15 cellular contexts compared by ENCODE assay signal in genomic region chr4:152556283-152556682, GRCh38. TPM values are rescaled to one million over a fixed set of nuclear protein-coding genes. Genes with fewer than 3 reads are reported as not detected.
DNase-seq lines count a peak whose midpoint lies in the region; ATAC-seq and TF ChIP-seq lines count a peak whose summit lies in the region.
"Had no signal": no experiment of that assay in that cellular context is flagged by ENCODE, and none has a peak within 500 bp of the region (broad histone marks: within the 10 kb centered on the region; RNA-seq: fewer than 3 reads in every experiment).

No MANE protein-coding gene starts in this region.

- H3K27me3 ChIP-seq in MM.1S (replicated peaks; ENCODE audit: insufficient read depth, low read length): no peaks in the 10 kb centered on the region
- no peaks in the 10 kb centered on the region for H3K27me3 ChIP-seq in smooth muscle cell (ENCODE audit: low read depth)
- H3K27me3 ChIP-seq: cardiac muscle cell, tibial artery had no signal

- H3K36me3 ChIP-seq in MM.1S (replicated peaks; ENCODE audit: insufficient read depth, low read length) (no peaks in the 10 kb centered on the region), smooth muscle cell (ENCODE audit: low read depth) (no peaks in the 10 kb centered on the region)
- H3K36me3 ChIP-seq: cardiac muscle cell, tibial artery had no signal

- H3K4me1 ChIP-seq in MM.1S (ENCODE audit: low read length): peaks cover 34% of the 10 kb centered on the region
- H3K4me1 ChIP-seq in smooth muscle cell (ENCODE audit: low read depth): no peaks in the 10 kb centered on the region
- H3K4me1 ChIP-seq: tibial artery had no signal

- TF ChIP-seq CTCF in MM.1S (IDR thresholded peaks at IDR 0.05; ENCODE audit: low read length): no peak
- TF ChIP-seq CTCF in smooth muscle cell (IDR thresholded peaks at IDR 0.05; ENCODE audit: borderline replicate concordance, insufficient read depth, poor library complexity, severe bottlenecking): no peak
- TF ChIP-seq CTCF in glutamatergic neuron (IDR thresholded peaks at IDR 0.05; ENCODE audit: partially characterized antibody, unreplicated experiment): no peak

- H3K4me1 Mint-ChIP-seq in activated T-cell treated with anti-CD3 and anti-CD28 coated beads, Interleukin-2, amount 50 U/mL, for 24 hours (ENCODE audit: low read depth): peaks cover 54% of the 10 kb centered on the region
- peaks cover 34% of the 10 kb centered on the region for H3K4me1 Mint-ChIP-seq in activated T-helper 17 cell treated with anti-CD3 and anti-CD28 coated beads, Interleukin-2, amount 50 U/mL, for 72 hours
- H3K4me1 Mint-ChIP-seq in glutamatergic neuron (ENCODE audit: low read depth, unreplicated experiment): no peaks in the 10 kb centered on the region

- peak overlapping the region; percentile 90 for H3K4me2 ChIP-seq in MM.1S (ENCODE audit: low read depth, low read length)
- H3K4me2 ChIP-seq in smooth muscle cell: peak overlapping the region; percentile 19

- H3K9me3 Mint-ChIP-seq in activated T-cell treated with anti-CD3 and anti-CD28 coated beads, Interleukin-2, amount 50 U/mL, for 24 hours: no peaks in the 10 kb centered on the region
- no peaks in the 10 kb centered on the region for H3K9me3 Mint-ChIP-seq in activated T-helper 17 cell treated with anti-CD3 and anti-CD28 coated beads, Interleukin-2, amount 50 U/mL, for 72 hours
- no peaks in the 10 kb centered on the region for H3K9me3 Mint-ChIP-seq in glutamatergic neuron (ENCODE audit: unreplicated experiment)
- H3K9me3 Mint-ChIP-seq: WTC11 had no signal

- H3K27ac ChIP-seq in MM.1S (ENCODE audit: low read length) (peak overlapping the region; percentile 85), smooth muscle cell (ENCODE audit: low read depth) (no peak overlapping the region)
- H3K27ac ChIP-seq: cardiac muscle cell, tibial artery had no signal

- no peaks in the 10 kb centered on the region for H3K27me3 Mint-ChIP-seq in activated T-cell treated with anti-CD3 and anti-CD28 coated beads, Interleukin-2, amount 50 U/mL, for 24 hours
- no peaks in the 10 kb centered on the region for H3K27me3 Mint-ChIP-seq in activated T-helper 17 cell treated with anti-CD3 and anti-CD28 coated beads, Interleukin-2, amount 50 U/mL, for 72 hours
- no peaks in the 10 kb centered on the region for H3K27me3 Mint-ChIP-seq in glutamatergic neuron (ENCODE audit: unreplicated experiment)

- H4K20me1 ChIP-seq in MM.1S (ENCODE audit: insufficient read depth, low read length): no peaks in the 10 kb centered on the region
- no peaks in the 10 kb centered on the region for H4K20me1 ChIP-seq in smooth muscle cell (ENCODE audit: low read depth)

- no peaks in the 10 kb centered on the region for H3K9me3 ChIP-seq in MM.1S (replicated peaks; ENCODE audit: insufficient read depth, low read length)
- no peaks in the 10 kb centered on the region for H3K9me3 ChIP-seq in smooth muscle cell (replicated peaks; ENCODE audit: low read depth)
- H3K9me3 ChIP-seq: tibial artery had no signal

- H3K79me2 ChIP-seq in MM.1S (ENCODE audit: low read length) (no peaks in the 10 kb centered on the region), smooth muscle cell (ENCODE audit: low read depth) (no peaks in the 10 kb centered on the region)

- H3K4me3 ChIP-seq in MM.1S (ENCODE audit: low read length): peak overlapping the region; percentile 56
- no peak overlapping the region for H3K4me3 ChIP-seq in smooth muscle cell
- H3K4me3 ChIP-seq: cardiac muscle cell, tibial artery had no signal

- no peaks in the 10 kb centered on the region for H3K36me3 Mint-ChIP-seq in activated T-cell treated with anti-CD3 and anti-CD28 coated beads, Interleukin-2, amount 50 U/mL, for 24 hours (ENCODE audit: low read depth)
- no peaks in the 10 kb centered on the region for H3K36me3 Mint-ChIP-seq in activated T-helper 17 cell treated with anti-CD3 and anti-CD28 coated beads, Interleukin-2, amount 50 U/mL, for 72 hours (ENCODE audit: low read depth)
- H3K36me3 Mint-ChIP-seq in glutamatergic neuron (ENCODE audit: unreplicated experiment): no peaks in the 10 kb centered on the region
- H3K36me3 Mint-ChIP-seq: WTC11 had no signal

- H2AFZ ChIP-seq in MM.1S (ENCODE audit: low read length): peak overlapping the region; percentile 78
- no peak overlapping the region for H2AFZ ChIP-seq in smooth muscle cell (ENCODE audit: low read depth)

- H3K9ac ChIP-seq in MM.1S (ENCODE audit: low read length): peak overlapping the region; percentile 60
- no peak overlapping the region for H3K9ac ChIP-seq in smooth muscle cell (ENCODE audit: low read depth)

- 92% methylated on average over 5 of the region's 5 CpGs for WGBS in smooth muscle cell (ENCODE audit: low lambda C conversion rate)

- no peak overlapping the region for H3K4me3 Mint-ChIP-seq in activated T-cell treated with anti-CD3 and anti-CD28 coated beads, Interleukin-2, amount 50 U/mL, for 24 hours
- H3K4me3 Mint-ChIP-seq in activated T-helper 17 cell treated with anti-CD3 and anti-CD28 coated beads, Interleukin-2, amount 50 U/mL, for 72 hours: peak overlapping the region; percentile 72
- H3K4me3 Mint-ChIP-seq in glutamatergic neuron (ENCODE audit: unreplicated experiment): no peak overlapping the region
- H3K4me3 Mint-ChIP-seq: WTC11 had no signal

- ATAC-seq in activated T-helper 17 cell treated with anti-CD3 and anti-CD28 coated beads, Interleukin-2, amount 50 U/mL, for 72 hours (replicated peaks): no peak
- no peak for ATAC-seq in GM18517 (IDR thresholded peaks at IDR 0.05; ENCODE audit: unreplicated experiment)
- ATAC-seq: WTC11 had no signal

- no peak for DNase-seq in activated T-cell treated with anti-CD3 and anti-CD28 coated beads, Interleukin-2, amount 50 U/mL, for 24 hours
- no peak for DNase-seq in activated T-cell treated with anti-CD3 and anti-CD28 coated beads, Interleukin-2, amount 50 U/mL, for 1 hour
- DNase-seq in MM.1S (peak; percentile 88), smooth muscle cell (lab: John Stamatoyannopoulos, UW; ENCODE audit: unreplicated experiment) (no peak), glutamatergic neuron (no peak), Ammon's horn (ENCODE audit: low spot score) (no peak)
- DNase-seq: ACHN; activated effector memory CD4-positive, alpha-beta T cell treated with Interleukin-2 at 50 U/mL for 16 hours; IMR-90; NCI-H1694; tibial artery had no signal

- no peaks in the 10 kb centered on the region for H3K9me2 ChIP-seq in MM.1S (replicated peaks; ENCODE audit: insufficient read depth, low read length)

- peak overlapping the region; percentile 62 for H3K27ac Mint-ChIP-seq in activated T-cell treated with anti-CD3 and anti-CD28 coated beads, Interleukin-2, amount 50 U/mL, for 24 hours
- peak overlapping the region; percentile 93 for H3K27ac Mint-ChIP-seq in activated T-helper 17 cell treated with anti-CD3 and anti-CD28 coated beads, Interleukin-2, amount 50 U/mL, for 72 hours
- H3K27ac Mint-ChIP-seq in glutamatergic neuron (ENCODE audit: unreplicated experiment): no peak overlapping the region
- H3K27ac Mint-ChIP-seq: WTC11 had no signal

- H3F3A ChIP-seq in MM.1S (ENCODE audit: insufficient read depth, low read length) (peaks cover 16% of the 10 kb centered on the region), smooth muscle cell (ENCODE audit: low read depth) (no peaks in the 10 kb centered on the region)

RNA-seq across cellular contexts. Expression of gene FBXW7, which starts 20.4 kb away (rescaled TPM):
- total RNA-seq in activated T-helper 17 cell treated with anti-CD3 and anti-CD28 coated beads, Interleukin-2, amount 50 U/mL, for 72 hours: 10 to 100 TPM; 37.4 to 39.6 TPM
- total RNA-seq in smooth muscle cell: 31.6 and 51.3 TPM in 2 replicates
- 16.4 and 21.6 TPM in 2 replicates for polyA plus RNA-seq in smooth muscle cell
- 57.5 TPM for total RNA-seq in glutamatergic neuron (ENCODE audit: unreplicated experiment)
